In the genomic region with DNA sequence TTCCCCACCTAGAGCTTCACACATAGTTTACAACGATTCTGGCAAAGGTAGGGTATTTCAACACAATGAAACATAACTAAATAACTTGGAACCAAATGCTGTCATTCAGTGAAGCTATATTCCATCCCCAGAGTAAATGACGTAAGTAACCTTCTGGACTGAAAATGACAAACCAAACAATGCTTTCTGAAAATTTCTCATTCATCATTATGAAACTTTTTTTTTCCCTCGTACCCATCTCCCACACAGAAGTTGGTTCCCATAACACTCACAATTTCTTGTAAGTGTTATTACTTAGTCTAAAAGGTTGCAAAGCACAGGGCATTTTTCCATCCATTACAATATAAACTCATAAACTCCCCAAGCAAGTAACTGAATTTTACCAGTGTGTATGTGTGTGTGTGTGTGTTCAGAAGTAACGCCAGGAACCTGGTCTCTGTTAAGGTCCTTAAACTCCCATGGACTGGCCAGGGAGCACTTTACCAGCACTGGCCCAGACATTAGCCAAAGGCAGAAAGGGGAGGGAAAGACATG, we compare ENCODE assay signal across 11 cellular contexts. TPM values are rescaled to one million over a fixed set of nuclear protein-coding genes. Genes with fewer than 3 reads are reported as not detected.
DNase-seq lines count a peak whose midpoint lies in the region; ATAC-seq, FAIRE-seq and TF ChIP-seq lines count a peak whose summit lies in the region.
"Had no signal": no experiment of that assay in that cellular context is flagged by ENCODE, and none has a peak within 500 bp of the region (broad histone marks: within the 10 kb centered on the region; RNA-seq: fewer than 3 reads in every experiment).

No MANE protein-coding gene starts in this region.

- no peak for DNase-seq in CD8-positive, alpha-beta memory T cell
- DNase-seq in fibroblast of peridontal ligament (ENCODE audit: extremely low read depth), result peak; percentile 57
- DNase-seq in HepG2 (ENCODE audit: low spot score), result no peak
- DNase-seq in NAMALWA (ENCODE audit: low spot score), result no peak
- DNase-seq in HuH-7 (ENCODE audit: low spot score), result no peak
- DNase-seq in vagina (ENCODE audit: extremely low spot score in 2 of 2), result no peak
- DNase-seq: cerebellar nuclear complex; KG1; stimulated activated naive CD4-positive, alpha-beta T cell treated with Interleukin-2 at 50 U/mL for 16 hours had no signal

- no peak overlapping the region for H3K9ac ChIP-seq in HepG2 (ENCODE audit: insufficient read depth, low read depth, low read length)

- ATAC-seq in GM19452 (IDR thresholded peaks at IDR 0.05; ENCODE audit: unreplicated experiment), result peak; percentile 51
- ATAC-seq in HG03442 (IDR thresholded peaks at IDR 0.05; ENCODE audit: unreplicated experiment), result peak; percentile 57
- no peak for ATAC-seq in HepG2

- no peak overlapping the region for H3K27ac ChIP-seq in CD8-positive, alpha-beta memory T cell (ENCODE audit: low read depth, low read length)
- no peak overlapping the region for H3K27ac ChIP-seq in HepG2 (ENCODE audit: extremely low read length, insufficient read depth, low read length)
- no peak overlapping the region for H3K27ac ChIP-seq in vagina

- peak overlapping the region in 5 of 7 donors; percentile 58 to 80 (median 63) for H3K4me3 Mint-ChIP-seq in CD8-positive, alpha-beta memory T cell

- TF ChIP-seq EP300 in HepG2 (IDR thresholded peaks at IDR 0.05; ENCODE audit: low read depth in 2 of 2, low read length in 2 of 2) (no peak), HepG2 (CRISPR knock-in tag; IDR thresholded peaks at IDR 0.05; ENCODE audit: borderline replicate concordance) (no peak)

- POLR2A ChIA-PET in CD8-positive, alpha-beta memory T cell (lab: Charles Lee), result interaction anchor here (0.5 kb wide), 1 partner anchor 89 kb away, joined by 3 read pairs; no protein-coding TSS in a partner anchor
- POLR2A ChIA-PET in HepG2 (lab: Yijun Ruan, JAX), result no interaction called here

- H2AFZ ChIP-seq in HepG2 (ENCODE audit: low read length), result no peak overlapping the region

- no TSS peak for BruUV-seq in HepG2 (replicated peaks; lab: Mats Ljungman, UMichigan)

- H3K36me3 Mint-ChIP-seq in CD8-positive, alpha-beta memory T cell, result peaks cover 19 to 60% (median 25%) of the 10 kb centered on the region in 3 donors

- peaks cover 83 to 98% (median 94%) of the 10 kb centered on the region in 3 donors for H3K4me1 Mint-ChIP-seq in CD8-positive, alpha-beta memory T cell

- no peak for TF ChIP-seq RAD21 in HepG2 (CRISPR knock-in tag; IDR thresholded peaks at IDR 0.05)

- FAIRE-seq in HepG2 (lab: Jason Lieb, UNC), result no peak

- H4K20me1 ChIP-seq in HepG2 (ENCODE audit: insufficient read depth, low read length), result peaks cover 5% of the 10 kb centered on the region

- no peaks in the 10 kb centered on the region for H3K9me3 ChIP-seq in CD8-positive, alpha-beta memory T cell (ENCODE audit: low read length)
- H3K9me3 ChIP-seq in HepG2 (ENCODE audit: low read length) (no peaks in the 10 kb centered on the region), vagina (no peaks in the 10 kb centered on the region)

- peaks cover 73% of the 10 kb centered on the region for H3K4me1 ChIP-seq in CD8-positive, alpha-beta memory T cell (ENCODE audit: insufficient read depth, low read length)
- peaks cover 27% of the 10 kb centered on the region for H3K4me1 ChIP-seq in HepG2 (ENCODE audit: insufficient read depth, low read length)
- H3K4me1 ChIP-seq in vagina, result peaks cover 49% of the 10 kb centered on the region

- peaks cover 4% of the 10 kb centered on the region for H3K79me2 ChIP-seq in HepG2 (ENCODE audit: insufficient read depth, low read length)

- no peaks in the 10 kb centered on the region for H3K27me3 ChIP-seq in CD8-positive, alpha-beta memory T cell (ENCODE audit: insufficient read depth, low read length, poor library complexity, severe bottlenecking)
- no peaks in the 10 kb centered on the region for H3K27me3 ChIP-seq in HepG2 (ENCODE audit: control insufficient read depth in 1 of 2, insufficient read depth in 2 of 2, low read length in 2 of 2)
- no peaks in the 10 kb centered on the region for H3K27me3 ChIP-seq in vagina

- no peaks in the 10 kb centered on the region for H3K27me3 Mint-ChIP-seq in CD8-positive, alpha-beta memory T cell

- intact Hi-C loops in HepG2 (cut with micrococcal nuclease; ENCODE audit: unreplicated experiment), result loop anchor here (5.0 kb wide), 1 partner anchor 40 kb away; a partner anchor contains a TSS
- intact Hi-C loops in vagina (cut with DNase I), result no loop called here

- peak overlapping the region; percentile 84 to 97 (median 89) for H3K27ac Mint-ChIP-seq in CD8-positive, alpha-beta memory T cell

- H3K36me3 ChIP-seq in CD8-positive, alpha-beta memory T cell (ENCODE audit: insufficient read depth, low read length), result no peaks in the 10 kb centered on the region
- H3K36me3 ChIP-seq in HepG2 (replicated peaks in 1 of 2; ENCODE audit: control insufficient read depth in 1 of 2, insufficient read depth in 2 of 2, low read length in 2 of 2), result no peaks in the 10 kb centered on the region
- H3K36me3 ChIP-seq in vagina, result no peaks in the 10 kb centered on the region

- no peak overlapping the region for H3K4me2 ChIP-seq in HepG2 (ENCODE audit: low read depth, low read length)

- H3K9me3 Mint-ChIP-seq in CD8-positive, alpha-beta memory T cell, result no peaks in the 10 kb centered on the region

- TF ChIP-seq POLR2A in HepG2 (IDR thresholded peaks at IDR 0.05; ENCODE audit: insufficient read depth in 1 of 2, low read depth in 2 of 2, low read length in 2 of 2), result no peak
- no peak for TF ChIP-seq POLR2A in vagina (IDR thresholded peaks at IDR 0.05)

- 85% methylated on average over 4 of the region's 4 CpGs for WGBS in HepG2 (ENCODE audit: low lambda C conversion rate)

- in situ Hi-C loops in HepG2 (cut with HindIII; ENCODE audit: extremely low pct_ligation_motif_present, low pct_unique_long_range_greater_than_20kb), result no loop called here

- CTCF ChIA-PET in CD8-positive, alpha-beta memory T cell (lab: Charles Lee), result no interaction called here
- CTCF ChIA-PET in HepG2 (lab: Yijun Ruan, JAX; ENCODE audit: low intra/inter-chr PET ratio, low total read pairs), result no interaction called here

- H3K4me3 ChIP-seq in CD8-positive, alpha-beta memory T cell (ENCODE audit: low read length), result no peak overlapping the region
- H3K4me3 ChIP-seq in HepG2 (replicated peaks in 1 of 3; ENCODE audit: insufficient read depth in 1 of 3, low read depth in 2 of 3, low read length in 3 of 3) (no peak overlapping the region), vagina (no peak overlapping the region)

- TF ChIP-seq CTCF in HepG2 (CRISPR knock-in tag; IDR thresholded peaks at IDR 0.05) (no peak), vagina (IDR thresholded peaks at IDR 0.05) (no peak)

TF ChIP-seq in HepG2, 621 proteins besides CTCF, POLR2A, EP300 and RAD21:
- TF ChIP-seq, protein P1, sequence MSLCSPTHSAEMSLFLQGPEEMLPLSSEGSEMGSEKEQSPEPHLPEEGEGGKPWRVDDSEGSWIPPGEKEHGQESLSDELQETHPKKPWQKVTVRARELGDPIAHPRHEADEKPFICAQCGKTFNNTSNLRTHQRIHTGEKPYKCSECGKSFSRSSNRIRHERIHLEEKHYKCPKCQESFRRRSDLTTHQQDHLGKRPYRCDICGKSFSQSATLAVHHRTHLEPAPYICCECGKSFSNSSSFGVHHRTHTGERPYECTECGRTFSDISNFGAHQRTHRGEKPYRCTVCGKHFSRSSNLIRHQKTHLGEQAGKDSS (CRISPR knock-in tag; IDR thresholded peaks at IDR 0.05; ENCODE audit: borderline replicate concordance, low read depth), result no peak
- no peak for TF ChIP-seq POGZ (CRISPR knock-in tag; IDR thresholded peaks at IDR 0.05)
- TF ChIP-seq ZNF510 (CRISPR knock-in tag; IDR thresholded peaks at IDR 0.05; ENCODE audit: low read depth), result no peak
- no peak for TF ChIP-seq SALL2 (CRISPR knock-in tag; IDR thresholded peaks at IDR 0.05)
- TF ChIP-seq, protein P2, sequence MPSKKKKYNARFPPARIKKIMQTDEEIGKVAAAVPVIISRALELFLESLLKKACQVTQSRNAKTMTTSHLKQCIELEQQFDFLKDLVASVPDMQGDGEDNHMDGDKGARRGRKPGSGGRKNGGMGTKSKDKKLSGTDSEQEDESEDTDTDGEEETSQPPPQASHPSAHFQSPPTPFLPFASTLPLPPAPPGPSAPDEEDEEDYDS (CRISPR knock-in tag; IDR thresholded peaks at IDR 0.05), result no peak
- no peak for TF ChIP-seq IRF2 (CRISPR knock-in tag; IDR thresholded peaks at IDR 0.05)
- no peak for TF ChIP-seq AGO2 (optimal IDR thresholded peaks at IDR 0.05; ENCODE audit: low read depth, low read length)

RNA-seq across cellular contexts. Expression of a gene that starts 41.6 kb away (rescaled TPM):
- 100 to 1,000 TPM; 112 to 113 TPM for total RNA-seq in CD8-positive, alpha-beta memory T cell
- polyA plus RNA-seq in CD8-positive, alpha-beta memory T cell, result 67.7 TPM
- total RNA-seq in HepG2 (2016; rRNA removed; fragmentation: Illumina TruSeq; extraction: Trizol), result 5.1 and 9.8 TPM in 2 replicates
- 1.1 and 1.6 TPM in 2 replicates for total RNA-seq in HepG2 (2016; cell fraction: cytosol; rRNA removed; fragmentation: Illumina TruSeq; extraction: Trizol; ENCODE audit: low read depth)
- 7.4 and 8.5 TPM in 2 replicates for total RNA-seq in HepG2 (2016; cell fraction: insoluble cytoplasmic fraction; rRNA removed; fragmentation: Illumina TruSeq; extraction: Trizol)
- total RNA-seq in HepG2 (2016; cell fraction: membrane; rRNA removed; fragmentation: Illumina TruSeq; extraction: Trizol), result 2.3 and 3.5 TPM in 2 replicates
- total RNA-seq in HepG2 (2016; cell fraction: nucleus; rRNA removed; fragmentation: Illumina TruSeq; extraction: Trizol), result 36.8 and 38.2 TPM in 2 replicates
- 14.9 and 16.4 TPM in 2 replicates for polyA plus RNA-seq in HepG2 (2011; rRNA removed)
- polyA plus RNA-seq in HepG2 (2011; cell fraction: cytosol; rRNA removed), result 5.3 and 9.4 TPM in 2 replicates
- polyA plus RNA-seq in HepG2 (2011; cell fraction: nucleus; rRNA removed), result 24.6 and 25.9 TPM in 2 replicates
- polyA plus RNA-seq in HepG2 (2012), result 12.7 and 15.0 TPM in 2 replicates
- polyA plus RNA-seq in HepG2 (2016; cell fraction: cytosol; fragmentation: Illumina TruSeq; extraction: Trizol; ENCODE audit: low read depth), result 0.40 and 0.97 TPM in 2 replicates
- 4.2 and 6.6 TPM in 2 replicates for polyA plus RNA-seq in HepG2 (2016; cell fraction: insoluble cytoplasmic fraction; fragmentation: Illumina TruSeq; extraction: Trizol; ENCODE audit: low read depth)
- 1.3 and 1.9 TPM in 2 replicates for polyA plus RNA-seq in HepG2 (2016; cell fraction: membrane; fragmentation: Illumina TruSeq; extraction: Trizol; ENCODE audit: low read depth)
- polyA plus RNA-seq in HepG2 (2016; cell fraction: nucleus; fragmentation: Illumina TruSeq; extraction: Trizol; ENCODE audit: insufficient read depth, low read depth), result 17.4 and 22.5 TPM in 2 replicates
- 4.3 and 14.6 TPM in 2 replicates for polyA minus RNA-seq in HepG2 (2011; rRNA and poly(A)+ RNA removed; ENCODE audit: low replicate concordance)
- 9.0 and 9.7 TPM in 2 replicates for polyA minus RNA-seq in HepG2 (2011; cell fraction: cytosol; rRNA and poly(A)+ RNA removed)
- 226 and 257 TPM in 2 replicates for polyA minus RNA-seq in HepG2 (2011; cell fraction: nucleus; rRNA and poly(A)+ RNA removed)
- 58.4 TPM for total RNA-seq in vagina
